In the genomic region with DNA sequence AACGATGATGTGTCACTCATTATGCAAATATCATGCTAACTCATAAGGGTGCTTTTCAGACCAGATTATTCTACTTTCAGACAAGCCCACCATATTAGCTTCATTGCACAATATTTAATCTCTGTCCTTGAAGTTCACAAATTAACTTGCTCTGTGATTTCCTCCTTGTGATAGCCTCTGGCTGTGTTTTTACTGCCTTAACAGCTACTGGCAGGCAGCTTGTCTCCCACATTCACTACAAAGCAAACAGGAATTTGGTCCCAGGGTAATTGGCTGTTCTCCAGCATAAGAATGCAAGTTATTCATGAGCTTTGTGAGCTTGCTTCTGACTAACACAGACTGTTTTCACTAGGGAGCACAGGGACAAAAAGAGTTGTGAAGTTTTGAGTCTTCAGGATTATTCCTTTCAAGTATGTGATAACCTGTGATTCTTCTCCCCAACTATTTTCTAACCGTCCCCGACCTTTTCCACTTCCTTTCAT, we compare ENCODE assay signal across 1 cellular context.
TF ChIP-seq lines count a peak whose summit lies in the region.

No MANE protein-coding gene starts in this region.

TF ChIP-seq in HepG2, 621 proteins besides CTCF, POLR2A, EP300 and RAD21 (continued from another document and continues in another):
- TF ChIP-seq ZBTB40 (IDR thresholded peaks at IDR 0.05), result no peak
- TF ChIP-seq ZBTB40 (CRISPR knock-in tag; IDR thresholded peaks at IDR 0.05), result no peak; the same call in 1 of the 2 replicates
- peak; percentile 60; the same call in 1 of the 2 replicates for TF ChIP-seq ZNF12 (CRISPR knock-in tag; IDR thresholded peaks at IDR 0.05)
- no peak for TF ChIP-seq NFIB (CRISPR knock-in tag; IDR thresholded peaks at IDR 0.05; ENCODE audit: borderline replicate concordance)
- TF ChIP-seq ZBTB7A (CRISPR knock-in tag; IDR thresholded peaks at IDR 0.05), result no peak
- no peak for TF ChIP-seq SMARCE1 (IDR thresholded peaks at IDR 0.05; ENCODE audit: borderline replicate concordance)
- peak; percentile 80; the same call in 1 of the 2 replicates for TF ChIP-seq REPIN1 (CRISPR knock-in tag; IDR thresholded peaks at IDR 0.05; ENCODE audit: borderline replicate concordance, low read depth)
- no peak for TF ChIP-seq JDP2 (CRISPR knock-in tag; IDR thresholded peaks at IDR 0.05; ENCODE audit: borderline replicate concordance)
- TF ChIP-seq PHF8 (CRISPR knock-in tag; IDR thresholded peaks at IDR 0.05), result no peak
- no peak for TF ChIP-seq MED8 (CRISPR knock-in tag; IDR thresholded peaks at IDR 0.05; ENCODE audit: insufficient replicate concordance)
- no peak for TF ChIP-seq NFE2L2 (IDR thresholded peaks at IDR 0.05; ENCODE audit: low read length)
- TF ChIP-seq TCF12 (IDR thresholded peaks at IDR 0.05), result no peak
- no peak for TF ChIP-seq TCF12 (CRISPR knock-in tag; IDR thresholded peaks at IDR 0.05)
- TF ChIP-seq ZSCAN30 (CRISPR knock-in tag; IDR thresholded peaks at IDR 0.05), result no peak
- TF ChIP-seq ELF3 (CRISPR knock-in tag; IDR thresholded peaks at IDR 0.05), result peak; percentile 87
- no peak for TF ChIP-seq PCBP2 (optimal IDR thresholded peaks at IDR 0.05; ENCODE audit: low read depth, low read length, poor library complexity, severe bottlenecking)
- no peak for TF ChIP-seq TRAFD1 (CRISPR knock-in tag; IDR thresholded peaks at IDR 0.05; ENCODE audit: borderline replicate concordance)
- TF ChIP-seq PPARG (CRISPR knock-in tag; conservative IDR thresholded peaks at IDR 0.05), result peak; percentile 61
- TF ChIP-seq, protein P1, sequence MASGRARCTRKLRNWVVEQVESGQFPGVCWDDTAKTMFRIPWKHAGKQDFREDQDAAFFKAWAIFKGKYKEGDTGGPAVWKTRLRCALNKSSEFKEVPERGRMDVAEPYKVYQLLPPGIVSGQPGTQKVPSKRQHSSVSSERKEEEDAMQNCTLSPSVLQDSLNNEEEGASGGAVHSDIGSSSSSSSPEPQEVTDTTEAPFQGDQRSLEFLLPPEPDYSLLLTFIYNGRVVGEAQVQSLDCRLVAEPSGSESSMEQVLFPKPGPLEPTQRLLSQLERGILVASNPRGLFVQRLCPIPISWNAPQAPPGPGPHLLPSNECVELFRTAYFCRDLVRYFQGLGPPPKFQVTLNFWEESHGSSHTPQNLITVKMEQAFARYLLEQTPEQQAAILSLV (CRISPR knock-in tag; IDR thresholded peaks at IDR 0.05; ENCODE audit: borderline replicate concordance), result no peak
- no peak for TF ChIP-seq FOXP1 (IDR thresholded peaks at IDR 0.05)
- TF ChIP-seq FOXP1 (CRISPR knock-in tag; IDR thresholded peaks at IDR 0.05), result peak; percentile 67
- no peak for TF ChIP-seq CEBPZ (IDR thresholded peaks at IDR 0.05; ENCODE audit: low read length)
- TF ChIP-seq, protein P2, sequence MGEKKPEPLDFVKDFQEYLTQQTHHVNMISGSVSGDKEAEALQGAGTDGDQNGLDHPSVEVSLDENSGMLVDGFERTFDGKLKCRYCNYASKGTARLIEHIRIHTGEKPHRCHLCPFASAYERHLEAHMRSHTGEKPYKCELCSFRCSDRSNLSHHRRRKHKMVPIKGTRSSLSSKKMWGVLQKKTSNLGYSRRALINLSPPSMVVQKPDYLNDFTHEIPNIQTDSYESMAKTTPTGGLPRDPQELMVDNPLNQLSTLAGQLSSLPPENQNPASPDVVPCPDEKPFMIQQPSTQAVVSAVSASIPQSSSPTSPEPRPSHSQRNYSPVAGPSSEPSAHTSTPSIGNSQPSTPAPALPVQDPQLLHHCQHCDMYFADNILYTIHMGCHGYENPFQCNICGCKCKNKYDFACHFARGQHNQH (CRISPR knock-in tag; IDR thresholded peaks at IDR 0.05), result peak; percentile 88
- no peak for TF ChIP-seq NBN (conservative IDR thresholded peaks at IDR 0.05)
- TF ChIP-seq ZNF891 (CRISPR knock-in tag; IDR thresholded peaks at IDR 0.05), result no peak
- peak; percentile 96 for TF ChIP-seq PAXIP1 (CRISPR knock-in tag; conservative IDR thresholded peaks at IDR 0.05)
- TF ChIP-seq ZNF660 (CRISPR knock-in tag; IDR thresholded peaks at IDR 0.05; ENCODE audit: borderline replicate concordance, low read depth), result no peak
- TF ChIP-seq ZNF230 (CRISPR knock-in tag; IDR thresholded peaks at IDR 0.05), result no peak
- TF ChIP-seq ZNF136 (CRISPR knock-in tag; IDR thresholded peaks at IDR 0.05; ENCODE audit: low read depth), result no peak
- TF ChIP-seq, protein P3, sequence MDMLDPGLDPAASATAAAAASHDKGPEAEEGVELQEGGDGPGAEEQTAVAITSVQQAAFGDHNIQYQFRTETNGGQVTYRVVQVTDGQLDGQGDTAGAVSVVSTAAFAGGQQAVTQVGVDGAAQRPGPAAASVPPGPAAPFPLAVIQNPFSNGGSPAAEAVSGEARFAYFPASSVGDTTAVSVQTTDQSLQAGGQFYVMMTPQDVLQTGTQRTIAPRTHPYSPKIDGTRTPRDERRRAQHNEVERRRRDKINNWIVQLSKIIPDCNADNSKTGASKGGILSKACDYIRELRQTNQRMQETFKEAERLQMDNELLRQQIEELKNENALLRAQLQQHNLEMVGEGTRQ (IDR thresholded peaks at IDR 0.05; ENCODE audit: low read depth, low read length), result no peak
- TF ChIP-seq, protein P3 (CRISPR knock-in tag; IDR thresholded peaks at IDR 0.05; ENCODE audit: borderline replicate concordance), result no peak
